14 cellular contexts compared by ENCODE assay signal in the genomic region with DNA sequence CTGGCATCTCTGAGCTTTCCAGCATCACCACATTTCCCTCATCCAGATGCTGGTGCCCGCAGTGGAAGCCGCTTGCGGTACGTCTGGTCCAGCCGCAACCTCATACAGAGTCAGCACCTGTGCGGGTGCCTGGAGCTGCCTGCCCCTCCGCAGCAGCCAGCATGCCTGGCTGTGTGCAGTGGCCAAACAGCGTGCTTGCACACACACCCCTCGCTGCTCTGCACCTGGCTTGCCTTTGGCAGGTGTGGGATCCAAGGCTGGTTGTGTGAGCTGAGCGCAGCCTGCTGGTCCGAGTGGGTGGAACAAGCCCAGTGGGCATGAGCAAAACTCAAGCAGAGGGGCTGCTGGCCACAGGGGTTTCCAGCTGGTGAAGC. TPM values are rescaled to one million over a fixed set of nuclear protein-coding genes. Genes with fewer than 3 reads are reported as not detected.
DNase-seq lines count a peak whose midpoint lies in the region; ATAC-seq and TF ChIP-seq lines count a peak whose summit lies in the region.
"Had no signal": no experiment of that assay in that cellular context is flagged by ENCODE, and none has a peak within 500 bp of the region (broad histone marks: within the 10 kb centered on the region; RNA-seq: fewer than 3 reads in every experiment).

No MANE protein-coding gene starts in this region.

- TF ChIP-seq RAD21 in IMR-90 (IDR thresholded peaks at IDR 0.05; ENCODE audit: low read length) = 0 out of 2 replicates have a peak, but pooled peaks have one; percentile 17

- no peak overlapping the region for H2BK120ac ChIP-seq in IMR-90 (ENCODE audit: low read depth, low read length)

- TF ChIP-seq POLR2A in IMR-90 (IDR thresholded peaks at IDR 0.05; ENCODE audit: low read depth, low read length) = no peak
- no peak for TF ChIP-seq POLR2A in prostate gland (IDR thresholded peaks at IDR 0.05)

- no peak overlapping the region for H3K56ac ChIP-seq in IMR-90 (ENCODE audit: extremely low read depth, insufficient read depth, low read length)

- H3K4me1 ChIP-seq in Caco-2 (peaks cover 24% of the 10 kb centered on the region), IMR-90 (ENCODE audit: control insufficient read depth, insufficient read depth, low read length) (peaks cover 4% of the 10 kb centered on the region), prostate gland (replicated peaks) (no peaks in the 10 kb centered on the region)

- H2AK5ac ChIP-seq in IMR-90 (ENCODE audit: low read depth, low read length) = no peak overlapping the region

- intact Hi-C loops in Caco-2 (cut with micrococcal nuclease; ENCODE audit: unreplicated experiment) (no loop called here), IMR-90 (cut with micrococcal nuclease) (no loop called here), prostate gland (cut with DNase I) (loop anchor here (10.0 kb wide), 2 partner anchors 649 to 799 kb away; partner anchors contain the start of genes HDDC2 and TPD52L1)

- H3K79me1 ChIP-seq in IMR-90 (ENCODE audit: low read depth in 1 of 2, low read length in 2 of 2) = peaks cover under 1 to 18% of the 10 kb centered on the region in 2 experiments; a peak in 3 of 4 replicates

- no peak overlapping the region for H3K23ac ChIP-seq in IMR-90 (ENCODE audit: low read depth, low read length)

- no peak overlapping the region for H3K14ac ChIP-seq in IMR-90 (replicated peaks; ENCODE audit: low read depth, low read length)

- H3K9me1 ChIP-seq in IMR-90 (ENCODE audit: insufficient read depth, low read length) = 0 out of 2 replicates have a peak, but pooled peaks cover 4% of the 10 kb centered on the region

- H3K27ac ChIP-seq in IMR-90 (ENCODE audit: insufficient read depth, low read length) (no peak overlapping the region), RWPE1 (peak overlapping the region; percentile 22), prostate gland (no peak overlapping the region)
- H3K27ac ChIP-seq: HL-60, SK-N-MC, suprapubic skin had no signal

- no peak for ATAC-seq in IMR-90 (ENCODE audit: low read depth)
- ATAC-seq in HG03439 (IDR thresholded peaks at IDR 0.05; ENCODE audit: unreplicated experiment) = no peak
- no peak for ATAC-seq in activated T-helper 17 cell treated with anti-CD3 and anti-CD28 coated beads, Interleukin-2, amount 50 U/mL, for 72 hours (replicated peaks)
- ATAC-seq in stimulated activated effector memory CD8-positive, alpha-beta T cell treated with anti-CD3 and anti-CD28 coated beads, Interleukin-12 subunit alpha, Interleukin-12 subunit beta, amount 100 ng/mL, for 72 hours = no peak
- ATAC-seq: activated T-cell treated with anti-CD3 and anti-CD28 coated beads, Interleukin-2, amount 50 U/mL, for 72 hours had no signal

- H3K4me3 Mint-ChIP-seq in Caco-2 (ENCODE audit: unreplicated experiment) = no peak overlapping the region
- no peak overlapping the region for H3K4me3 Mint-ChIP-seq in activated T-helper 17 cell treated with anti-CD3 and anti-CD28 coated beads, Interleukin-2, amount 50 U/mL, for 72 hours
- H3K4me3 Mint-ChIP-seq in stimulated activated effector memory CD8-positive, alpha-beta T cell treated with anti-CD3 and anti-CD28 coated beads, Interleukin-12 subunit alpha, Interleukin-12 subunit beta, amount 100 ng/mL, for 72 hours = no peak overlapping the region
- H3K4me3 Mint-ChIP-seq: activated T-cell treated with anti-CD3 and anti-CD28 coated beads, Interleukin-2, amount 50 U/mL, for 72 hours had no signal

- 97% methylated on average over 6 of the region's 11 CpGs; no CpG with 5 or more reads in 1 of the 2 experiments for WGBS in IMR-90 (ENCODE audit: extremely low coverage in 2 of 2, insufficient read length in 1 of 2), 2 experiments
- WGBS in prostate gland = 45% methylated on average over 11 of the region's 11 CpGs

- in situ Hi-C loops in IMR-90 (cut with MboI; ENCODE audit: low sequenced_read_pairs) = no loop called here

- H3K9ac ChIP-seq in IMR-90 (ENCODE audit: low read depth, low read length) = no peak overlapping the region

- no peak overlapping the region for H3K4ac ChIP-seq in IMR-90 (ENCODE audit: low read depth, low read length)

- no peak overlapping the region for H2BK15ac ChIP-seq in IMR-90 (ENCODE audit: low read depth, low read length)

- H3K36me3 ChIP-seq in Caco-2 (ENCODE audit: control insufficient read depth, insufficient read depth, low read length) (no peaks in the 10 kb centered on the region), IMR-90 (ENCODE audit: control insufficient read depth, insufficient read depth, low read length) (no peaks in the 10 kb centered on the region), prostate gland (no peaks in the 10 kb centered on the region)
- H3K36me3 ChIP-seq: suprapubic skin had no signal

- H4K20me1 ChIP-seq in IMR-90 (ENCODE audit: insufficient read depth, low read length) = no peaks in the 10 kb centered on the region

- H3K4me1 Mint-ChIP-seq in Caco-2 (ENCODE audit: low read depth, unreplicated experiment) = peaks cover 29% of the 10 kb centered on the region
- no peaks in the 10 kb centered on the region for H3K4me1 Mint-ChIP-seq in activated T-helper 17 cell treated with anti-CD3 and anti-CD28 coated beads, Interleukin-2, amount 50 U/mL, for 72 hours
- H3K4me1 Mint-ChIP-seq in stimulated activated effector memory CD8-positive, alpha-beta T cell treated with anti-CD3 and anti-CD28 coated beads, Interleukin-12 subunit alpha, Interleukin-12 subunit beta, amount 100 ng/mL, for 72 hours = peaks cover 6% of the 10 kb centered on the region

- TF ChIP-seq CTCF in Caco-2 (IDR thresholded peaks at IDR 0.05; ENCODE audit: insufficient read depth in 1 of 2, low read depth in 1 of 2, low read length in 1 of 2, severe bottlenecking in 1 of 2, unreplicated experiment in 1 of 2) = peak; percentile 37 to 72
- peak; percentile 28 for TF ChIP-seq CTCF in IMR-90 (conservative IDR thresholded peaks at IDR 0.05; ENCODE audit: low read depth, low read length)
- TF ChIP-seq CTCF in RWPE1 (conservative IDR thresholded peaks at IDR 0.05; ENCODE audit: low read depth) = no peak; the same call in 1 of the 2 replicates
- peak in 1 of 4 experiments; percentile 37 for TF ChIP-seq CTCF in prostate gland (IDR thresholded peaks at IDR 0.05)

- CTCF ChIA-PET in Caco-2 (lab: Charles Lee) = interaction anchor here (1.2 to 1.7 kb wide), 3 partner anchors 47 to 163 kb away, joined by 3 to 5 read pairs (median 4); partner anchors contain the start of gene NCOA7
- CTCF ChIA-PET in IMR-90 (lab: Yijun Ruan, JAX) = interaction anchor here (0.5 to 2.4 kb wide), 5 partner anchors 10 to 162 kb away, joined by 3 to 14 read pairs (median 5); no protein-coding TSS in a partner anchor
- CTCF ChIA-PET in RWPE1 (lab: Yijun Ruan, JAX) = interaction anchor here (0.5 to 1.6 kb wide), 9 partner anchors 13 to 163 kb away, joined by 3 to 6 read pairs (median 4); partner anchors contain the start of gene NCOA7

- BruUV-seq in Caco-2 (replicated peaks; lab: Mats Ljungman, UMichigan) = no TSS peak
- no TSS peak for BruUV-seq in IMR-90 (replicated peaks; lab: Mats Ljungman, UMichigan)

- H4K91ac ChIP-seq in IMR-90 (ENCODE audit: insufficient read depth, low read depth, low read length) = no peak overlapping the region

- dilution Hi-C loops in IMR-90 (cut with HindIII; ENCODE audit: low sequenced_read_pairs, unreplicated experiment) = no loop called here

- no peak overlapping the region for H3K27ac Mint-ChIP-seq in Caco-2 (ENCODE audit: unreplicated experiment)
- H3K27ac Mint-ChIP-seq in activated T-helper 17 cell treated with anti-CD3 and anti-CD28 coated beads, Interleukin-2, amount 50 U/mL, for 72 hours = no peak overlapping the region
- no peak overlapping the region for H3K27ac Mint-ChIP-seq in stimulated activated effector memory CD8-positive, alpha-beta T cell treated with anti-CD3 and anti-CD28 coated beads, Interleukin-12 subunit alpha, Interleukin-12 subunit beta, amount 100 ng/mL, for 72 hours
- H3K27ac Mint-ChIP-seq: activated T-cell treated with anti-CD3 and anti-CD28 coated beads, Interleukin-2, amount 50 U/mL, for 72 hours had no signal

- no peak overlapping the region for H2BK5ac ChIP-seq in IMR-90 (ENCODE audit: low read depth, low read length, poor library complexity, severe bottlenecking)

- H3K4me2 ChIP-seq in IMR-90 (ENCODE audit: low read depth, low read length) = no peak overlapping the region

- H3K4me3 ChIP-seq in Caco-2 (ENCODE audit: low read depth, low read length) (no peak overlapping the region), IMR-90 (ENCODE audit: insufficient read depth, low read depth, low read length) (no peak overlapping the region), prostate gland (no peak overlapping the region)
- H3K4me3 ChIP-seq: lung, SK-N-MC, suprapubic skin had no signal

- H2AK9ac ChIP-seq in IMR-90 (replicated peaks; ENCODE audit: low read depth, low read length, poor library complexity) = no peak overlapping the region

- peaks cover 17% of the 10 kb centered on the region for H3K9me3 Mint-ChIP-seq in Caco-2 (ENCODE audit: unreplicated experiment)
- H3K9me3 Mint-ChIP-seq in activated T-helper 17 cell treated with anti-CD3 and anti-CD28 coated beads, Interleukin-2, amount 50 U/mL, for 72 hours = no peaks in the 10 kb centered on the region
- H3K9me3 Mint-ChIP-seq in stimulated activated effector memory CD8-positive, alpha-beta T cell treated with anti-CD3 and anti-CD28 coated beads, Interleukin-12 subunit alpha, Interleukin-12 subunit beta, amount 100 ng/mL, for 72 hours = no peaks in the 10 kb centered on the region
- H3K9me3 Mint-ChIP-seq: activated T-cell treated with anti-CD3 and anti-CD28 coated beads, Interleukin-2, amount 50 U/mL, for 72 hours had no signal

- no peaks in the 10 kb centered on the region for H3K27me3 Mint-ChIP-seq in Caco-2 (ENCODE audit: insufficient read depth, unreplicated experiment)
- H3K27me3 Mint-ChIP-seq in activated T-helper 17 cell treated with anti-CD3 and anti-CD28 coated beads, Interleukin-2, amount 50 U/mL, for 72 hours = peaks cover 4% of the 10 kb centered on the region

- no peaks in the 10 kb centered on the region for H3K36me3 Mint-ChIP-seq in Caco-2 (ENCODE audit: insufficient read depth, unreplicated experiment)
- no peaks in the 10 kb centered on the region for H3K36me3 Mint-ChIP-seq in activated T-helper 17 cell treated with anti-CD3 and anti-CD28 coated beads, Interleukin-2, amount 50 U/mL, for 72 hours (ENCODE audit: low read depth)
- no peaks in the 10 kb centered on the region for H3K36me3 Mint-ChIP-seq in stimulated activated effector memory CD8-positive, alpha-beta T cell treated with anti-CD3 and anti-CD28 coated beads, Interleukin-12 subunit alpha, Interleukin-12 subunit beta, amount 100 ng/mL, for 72 hours

- no peaks in the 10 kb centered on the region for H3K27me3 ChIP-seq in Caco-2 (replicated peaks; ENCODE audit: control insufficient read depth, insufficient read depth, low read length)
- H3K27me3 ChIP-seq in IMR-90 (ENCODE audit: control insufficient read depth, insufficient read depth, low read length) = no peaks in the 10 kb centered on the region
- peaks cover 1% of the 10 kb centered on the region for H3K27me3 ChIP-seq in prostate gland (replicated peaks; ENCODE audit: insufficient read depth)
- H3K27me3 ChIP-seq: suprapubic skin had no signal

- POLR2A ChIA-PET in Caco-2 (lab: Charles Lee) = no interaction called here
- POLR2A ChIA-PET in IMR-90 (lab: Charles Lee; ENCODE audit: unreplicated experiment) = no interaction called here
- POLR2A ChIA-PET in RWPE1 (lab: Yijun Ruan, JAX; ENCODE audit: low non-redundant PET) = no interaction called here

- no peak overlapping the region for H3K18ac ChIP-seq in IMR-90 (ENCODE audit: low read depth, low read length)

- DNase-seq in Caco-2 = peak; percentile 66
- no peak for DNase-seq in IMR-90
- no peak for DNase-seq in RWPE1 (ENCODE audit: low spot score)
- DNase-seq in iPS-NIHi7 (ENCODE audit: extremely low spot score) = peak; percentile 30
- DNase-seq in prostate gland (ENCODE audit: low spot score) = no peak
- DNase-seq in stimulated activated effector memory CD8-positive, alpha-beta T cell treated with anti-CD3 and anti-CD28 coated beads, Interleukin-12 subunit alpha, Interleukin-12 subunit beta, amount 100 ng/mL, for 72 hours (ENCODE audit: low spot score in 2 of 2) = no peak
- DNase-seq: DMS79 treated with DMSO at 0.1 percent for 48 hours had no signal

- H4K5ac ChIP-seq in IMR-90 (ENCODE audit: low read depth, low read length) = no peak overlapping the region

- H2AFZ ChIP-seq in IMR-90 (replicated peaks; ENCODE audit: low read length, poor library complexity) = peak overlapping the region; percentile 14

- H2BK20ac ChIP-seq in IMR-90 (ENCODE audit: low read depth, low read length) = no peak overlapping the region

- no peak overlapping the region for H4K8ac ChIP-seq in IMR-90 (ENCODE audit: low read depth in 2 of 2, low read length in 2 of 2)

- H3K9me3 ChIP-seq in Caco-2 = peaks cover 5% of the 10 kb centered on the region
- no peaks in the 10 kb centered on the region for H3K9me3 ChIP-seq in IMR-90 (ENCODE audit: control insufficient read depth, insufficient read depth, low read length)
- H3K9me3 ChIP-seq in prostate gland = no peaks in the 10 kb centered on the region
- H3K9me3 ChIP-seq: suprapubic skin had no signal

RNA-seq across cellular contexts. Expression of gene HINT3, which starts 3.1 kb away (rescaled TPM):
- total RNA-seq in Caco-2 (2022) (20.2 and 24.6 TPM in 2 replicates), IMR-90 (2012; rRNA removed) (6.5 and 9.4 TPM in 2 replicates), prostate gland (10 to 100 TPM; 29.5 to 40.9 TPM)
- polyA plus RNA-seq in IMR-90 (2012; rRNA removed) = 2.3 and 3.4 TPM in 2 replicates
- polyA plus RNA-seq in IMR-90 (2012; cell fraction: cytosol; rRNA removed) = 2.0 and 2.6 TPM in 2 replicates
- 0.77 and 1.2 TPM in 2 replicates for polyA plus RNA-seq in IMR-90 (2012; cell fraction: nucleus; rRNA removed; ENCODE audit: low replicate concordance)
- total RNA-seq in activated T-helper 17 cell treated with anti-CD3 and anti-CD28 coated beads, Interleukin-2, amount 50 U/mL, for 72 hours = 1 to 10 TPM; 6.2 to 8.2 TPM

RNA-seq across cellular contexts. Expression of gene TRMT11, which starts 32.9 kb away (rescaled TPM):
- 31.5 and 36.7 TPM in 2 replicates for total RNA-seq in Caco-2 (2022)
- total RNA-seq in IMR-90 (2012; rRNA removed) = 19.0 and 29.7 TPM in 2 replicates
- polyA plus RNA-seq in IMR-90 (2012; rRNA removed) = 10.9 and 14.3 TPM in 2 replicates
- 2.1 and 3.4 TPM in 2 replicates for polyA plus RNA-seq in IMR-90 (2012; cell fraction: cytosol; rRNA removed)
- 3.1 and 42.8 TPM in 2 replicates for polyA plus RNA-seq in IMR-90 (2012; cell fraction: nucleus; rRNA removed; ENCODE audit: low replicate concordance)
- 10 to 100 TPM; 28.3 to 35.0 TPM for total RNA-seq in prostate gland
- total RNA-seq in activated T-helper 17 cell treated with anti-CD3 and anti-CD28 coated beads, Interleukin-2, amount 50 U/mL, for 72 hours = 10 to 100 TPM; 39.5 to 44.1 TPM

Comparison
In these comparisons a context has a peak if more than half of its experiments do, and no peak if none do; other contexts are left out.
1. DNase-seq: peak in Caco-2 (2 of 2) and iPS-NIHi7 (single experiment); none in IMR-90 (single experiment), RWPE1 (single experiment), prostate gland (single experiment) and stimulated activated effector memory CD8-positive, alpha-beta T cell treated with anti-CD3 and anti-CD28 coated beads, Interleukin-12 subunit alpha, Interleukin-12 subunit beta, amount 100 ng/mL, for 72 hours (0 of 2).